In genomic region chr7:38177621-38178003, GRCh38 we compare ENCODE assay signal across 1 cellular context.
A peak's percentile ranks its signal among the peaks of the same experiment; 100 is the strongest.
TF ChIP-seq lines count a peak whose summit lies in the region.

No MANE protein-coding gene starts in this region.

TF ChIP-seq in GM12878, 131 proteins besides CTCF, POLR2A, EP300 and RAD21 (continued from another document):
- TF ChIP-seq, protein P1, sequence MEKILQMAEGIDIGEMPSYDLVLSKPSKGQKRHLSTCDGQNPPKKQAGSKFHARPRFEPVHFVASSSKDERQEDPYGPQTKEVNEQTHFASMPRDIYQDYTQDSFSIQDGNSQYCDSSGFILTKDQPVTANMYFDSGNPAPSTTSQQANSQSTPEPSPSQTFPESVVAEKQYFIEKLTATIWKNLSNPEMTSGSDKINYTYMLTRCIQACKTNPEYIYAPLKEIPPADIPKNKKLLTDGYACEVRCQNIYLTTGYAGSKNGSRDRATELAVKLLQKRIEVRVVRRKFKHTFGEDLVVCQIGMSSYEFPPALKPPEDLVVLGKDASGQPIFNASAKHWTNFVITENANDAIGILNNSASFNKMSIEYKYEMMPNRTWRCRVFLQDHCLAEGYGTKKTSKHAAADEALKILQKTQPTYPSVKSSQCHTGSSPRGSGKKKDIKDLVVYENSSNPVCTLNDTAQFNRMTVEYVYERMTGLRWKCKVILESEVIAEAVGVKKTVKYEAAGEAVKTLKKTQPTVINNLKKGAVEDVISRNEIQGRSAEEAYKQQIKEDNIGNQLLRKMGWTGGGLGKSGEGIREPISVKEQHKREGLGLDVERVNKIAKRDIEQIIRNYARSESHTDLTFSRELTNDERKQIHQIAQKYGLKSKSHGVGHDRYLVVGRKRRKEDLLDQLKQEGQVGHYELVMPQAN (conservative IDR thresholded peaks at IDR 0.05): peak; percentile 2; the same call in 1 of the 2 replicates
- TF ChIP-seq MLLT1 (IDR thresholded peaks at IDR 0.05) (peak; percentile 58; the same call in 1 of the 2 replicates), PAX5 (IDR thresholded peaks at IDR 0.05; ENCODE audit: borderline replicate concordance, low read depth, low read length) (no peak), SMAD1 (IDR thresholded peaks at IDR 0.05; ENCODE audit: low read depth, partially characterized antibody) (peak; percentile 50), NBN (IDR thresholded peaks at IDR 0.05) (0 out of 2 replicates have a peak, but pooled peaks have one; percentile 31), CBX5 (IDR thresholded peaks at IDR 0.05; ENCODE audit: low read depth) (0 out of 2 replicates have a peak, but pooled peaks have one; percentile 22), POLR2AphosphoS5 (IDR thresholded peaks at IDR 0.05; ENCODE audit: low read length) (peak; percentile 74), ATF2 (IDR thresholded peaks at IDR 0.05; ENCODE audit: low read length) (peak; percentile 18; the same call in 1 of the 2 replicates), EED (IDR thresholded peaks at IDR 0.05; ENCODE audit: low read depth) (peak; percentile 92; the same call in 1 of the 2 replicates), MTA2 (IDR thresholded peaks at IDR 0.05; ENCODE audit: low read depth) (peak; percentile 37; the same call in 1 of the 2 replicates)
- TF ChIP-seq, protein P2, sequence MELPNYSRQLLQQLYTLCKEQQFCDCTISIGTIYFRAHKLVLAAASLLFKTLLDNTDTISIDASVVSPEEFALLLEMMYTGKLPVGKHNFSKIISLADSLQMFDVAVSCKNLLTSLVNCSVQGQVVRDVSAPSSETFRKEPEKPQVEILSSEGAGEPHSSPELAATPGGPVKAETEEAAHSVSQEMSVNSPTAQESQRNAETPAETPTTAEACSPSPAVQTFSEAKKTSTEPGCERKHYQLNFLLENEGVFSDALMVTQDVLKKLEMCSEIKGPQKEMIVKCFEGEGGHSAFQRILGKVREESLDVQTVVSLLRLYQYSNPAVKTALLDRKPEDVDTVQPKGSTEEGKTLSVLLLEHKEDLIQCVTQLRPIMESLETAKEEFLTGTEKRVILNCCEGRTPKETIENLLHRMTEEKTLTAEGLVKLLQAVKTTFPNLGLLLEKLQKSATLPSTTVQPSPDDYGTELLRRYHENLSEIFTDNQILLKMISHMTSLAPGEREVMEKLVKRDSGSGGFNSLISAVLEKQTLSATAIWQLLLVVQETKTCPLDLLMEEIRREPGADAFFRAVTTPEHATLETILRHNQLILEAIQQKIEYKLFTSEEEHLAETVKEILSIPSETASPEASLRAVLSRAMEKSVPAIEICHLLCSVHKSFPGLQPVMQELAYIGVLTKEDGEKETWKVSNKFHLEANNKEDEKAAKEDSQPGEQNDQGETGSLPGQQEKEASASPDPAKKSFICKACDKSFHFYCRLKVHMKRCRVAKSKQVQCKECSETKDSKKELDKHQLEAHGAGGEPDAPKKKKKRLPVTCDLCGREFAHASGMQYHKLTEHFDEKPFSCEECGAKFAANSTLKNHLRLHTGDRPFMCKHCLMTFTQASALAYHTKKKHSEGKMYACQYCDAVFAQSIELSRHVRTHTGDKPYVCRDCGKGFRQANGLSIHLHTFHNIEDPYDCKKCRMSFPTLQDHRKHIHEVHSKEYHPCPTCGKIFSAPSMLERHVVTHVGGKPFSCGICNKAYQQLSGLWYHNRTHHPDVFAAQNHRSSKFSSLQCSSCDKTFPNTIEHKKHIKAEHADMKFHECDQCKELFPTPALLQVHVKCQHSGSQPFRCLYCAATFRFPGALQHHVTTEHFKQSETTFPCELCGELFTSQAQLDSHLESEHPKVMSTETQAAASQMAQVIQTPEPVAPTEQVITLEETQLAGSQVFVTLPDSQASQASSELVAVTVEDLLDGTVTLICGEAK (IDR thresholded peaks at IDR 0.05; ENCODE audit: borderline replicate concordance): peak; percentile 41; the same call in 1 of the 2 replicates
- TF ChIP-seq, protein P3, sequence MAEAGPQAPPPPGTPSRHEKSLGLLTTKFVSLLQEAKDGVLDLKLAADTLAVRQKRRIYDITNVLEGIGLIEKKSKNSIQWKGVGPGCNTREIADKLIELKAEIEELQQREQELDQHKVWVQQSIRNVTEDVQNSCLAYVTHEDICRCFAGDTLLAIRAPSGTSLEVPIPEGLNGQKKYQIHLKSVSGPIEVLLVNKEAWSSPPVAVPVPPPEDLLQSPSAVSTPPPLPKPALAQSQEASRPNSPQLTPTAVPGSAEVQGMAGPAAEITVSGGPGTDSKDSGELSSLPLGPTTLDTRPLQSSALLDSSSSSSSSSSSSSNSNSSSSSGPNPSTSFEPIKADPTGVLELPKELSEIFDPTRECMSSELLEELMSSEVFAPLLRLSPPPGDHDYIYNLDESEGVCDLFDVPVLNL (IDR thresholded peaks at IDR 0.05; ENCODE audit: low read depth, low read length): no peak
- TF ChIP-seq, protein P4, sequence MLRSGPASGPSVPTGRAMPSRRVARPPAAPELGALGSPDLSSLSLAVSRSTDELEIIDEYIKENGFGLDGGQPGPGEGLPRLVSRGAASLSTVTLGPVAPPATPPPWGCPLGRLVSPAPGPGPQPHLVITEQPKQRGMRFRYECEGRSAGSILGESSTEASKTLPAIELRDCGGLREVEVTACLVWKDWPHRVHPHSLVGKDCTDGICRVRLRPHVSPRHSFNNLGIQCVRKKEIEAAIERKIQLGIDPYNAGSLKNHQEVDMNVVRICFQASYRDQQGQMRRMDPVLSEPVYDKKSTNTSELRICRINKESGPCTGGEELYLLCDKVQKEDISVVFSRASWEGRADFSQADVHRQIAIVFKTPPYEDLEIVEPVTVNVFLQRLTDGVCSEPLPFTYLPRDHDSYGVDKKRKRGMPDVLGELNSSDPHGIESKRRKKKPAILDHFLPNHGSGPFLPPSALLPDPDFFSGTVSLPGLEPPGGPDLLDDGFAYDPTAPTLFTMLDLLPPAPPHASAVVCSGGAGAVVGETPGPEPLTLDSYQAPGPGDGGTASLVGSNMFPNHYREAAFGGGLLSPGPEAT (IDR thresholded peaks at IDR 0.05; ENCODE audit: low read depth): peak; percentile 90; the same call in 1 of the 2 replicates
TF ChIP-seq in GM12878: peak in this region for 16.
